Comparison of ENCODE assay signal across 1 cellular context in genomic region chr5:150338546-150338945, GRCh38.
TF ChIP-seq lines count a peak whose summit lies in the region.

No MANE protein-coding gene starts in this region.

TF ChIP-seq in K562, 482 proteins besides CTCF, POLR2A, EP300 and RAD21 (continued from another document):
- TF ChIP-seq, protein P1, sequence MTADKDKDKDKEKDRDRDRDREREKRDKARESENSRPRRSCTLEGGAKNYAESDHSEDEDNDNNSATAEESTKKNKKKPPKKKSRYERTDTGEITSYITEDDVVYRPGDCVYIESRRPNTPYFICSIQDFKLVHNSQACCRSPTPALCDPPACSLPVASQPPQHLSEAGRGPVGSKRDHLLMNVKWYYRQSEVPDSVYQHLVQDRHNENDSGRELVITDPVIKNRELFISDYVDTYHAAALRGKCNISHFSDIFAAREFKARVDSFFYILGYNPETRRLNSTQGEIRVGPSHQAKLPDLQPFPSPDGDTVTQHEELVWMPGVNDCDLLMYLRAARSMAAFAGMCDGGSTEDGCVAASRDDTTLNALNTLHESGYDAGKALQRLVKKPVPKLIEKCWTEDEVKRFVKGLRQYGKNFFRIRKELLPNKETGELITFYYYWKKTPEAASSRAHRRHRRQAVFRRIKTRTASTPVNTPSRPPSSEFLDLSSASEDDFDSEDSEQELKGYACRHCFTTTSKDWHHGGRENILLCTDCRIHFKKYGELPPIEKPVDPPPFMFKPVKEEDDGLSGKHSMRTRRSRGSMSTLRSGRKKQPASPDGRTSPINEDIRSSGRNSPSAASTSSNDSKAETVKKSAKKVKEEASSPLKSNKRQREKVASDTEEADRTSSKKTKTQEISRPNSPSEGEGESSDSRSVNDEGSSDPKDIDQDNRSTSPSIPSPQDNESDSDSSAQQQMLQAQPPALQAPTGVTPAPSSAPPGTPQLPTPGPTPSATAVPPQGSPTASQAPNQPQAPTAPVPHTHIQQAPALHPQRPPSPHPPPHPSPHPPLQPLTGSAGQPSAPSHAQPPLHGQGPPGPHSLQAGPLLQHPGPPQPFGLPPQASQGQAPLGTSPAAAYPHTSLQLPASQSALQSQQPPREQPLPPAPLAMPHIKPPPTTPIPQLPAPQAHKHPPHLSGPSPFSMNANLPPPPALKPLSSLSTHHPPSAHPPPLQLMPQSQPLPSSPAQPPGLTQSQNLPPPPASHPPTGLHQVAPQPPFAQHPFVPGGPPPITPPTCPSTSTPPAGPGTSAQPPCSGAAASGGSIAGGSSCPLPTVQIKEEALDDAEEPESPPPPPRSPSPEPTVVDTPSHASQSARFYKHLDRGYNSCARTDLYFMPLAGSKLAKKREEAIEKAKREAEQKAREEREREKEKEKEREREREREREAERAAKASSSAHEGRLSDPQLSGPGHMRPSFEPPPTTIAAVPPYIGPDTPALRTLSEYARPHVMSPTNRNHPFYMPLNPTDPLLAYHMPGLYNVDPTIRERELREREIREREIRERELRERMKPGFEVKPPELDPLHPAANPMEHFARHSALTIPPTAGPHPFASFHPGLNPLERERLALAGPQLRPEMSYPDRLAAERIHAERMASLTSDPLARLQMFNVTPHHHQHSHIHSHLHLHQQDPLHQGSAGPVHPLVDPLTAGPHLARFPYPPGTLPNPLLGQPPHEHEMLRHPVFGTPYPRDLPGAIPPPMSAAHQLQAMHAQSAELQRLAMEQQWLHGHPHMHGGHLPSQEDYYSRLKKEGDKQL (CRISPR knock-in tag; IDR thresholded peaks at IDR 0.05; ENCODE audit: borderline replicate concordance), result no peak
- no peak for TF ChIP-seq RBM25 (IDR thresholded peaks at IDR 0.05; ENCODE audit: low read depth, low read length, severe bottlenecking)
- TF ChIP-seq, protein P2, sequence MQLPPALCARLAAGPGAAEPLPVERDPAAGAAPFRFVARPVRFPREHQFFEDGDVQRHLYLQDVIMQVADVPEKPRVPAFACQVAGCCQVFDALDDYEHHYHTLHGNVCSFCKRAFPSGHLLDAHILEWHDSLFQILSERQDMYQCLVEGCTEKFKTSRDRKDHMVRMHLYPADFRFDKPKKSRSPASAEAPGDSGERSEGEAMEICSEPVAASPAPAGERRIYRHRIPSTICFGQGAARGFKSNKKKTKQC (CRISPR knock-in tag; IDR thresholded peaks at IDR 0.05), result no peak
- no peak for TF ChIP-seq ZNF3 (CRISPR knock-in tag; IDR thresholded peaks at IDR 0.05)
- no peak for TF ChIP-seq THRB (CRISPR knock-in tag; conservative IDR thresholded peaks at IDR 0.05)
- no peak for TF ChIP-seq ZNF384 (IDR thresholded peaks at IDR 0.05; ENCODE audit: low read depth, low read length)
- TF ChIP-seq ZNF174 (CRISPR knock-in tag; IDR thresholded peaks at IDR 0.05), result no peak
- no peak for TF ChIP-seq SRSF1 (IDR thresholded peaks at IDR 0.05; ENCODE audit: low read depth, low read length)
- TF ChIP-seq GABPB1 (CRISPR knock-in tag; IDR thresholded peaks at IDR 0.05), result no peak
- TF ChIP-seq SMARCA4 (IDR thresholded peaks at IDR 0.05), result no peak
- TF ChIP-seq, protein P3, sequence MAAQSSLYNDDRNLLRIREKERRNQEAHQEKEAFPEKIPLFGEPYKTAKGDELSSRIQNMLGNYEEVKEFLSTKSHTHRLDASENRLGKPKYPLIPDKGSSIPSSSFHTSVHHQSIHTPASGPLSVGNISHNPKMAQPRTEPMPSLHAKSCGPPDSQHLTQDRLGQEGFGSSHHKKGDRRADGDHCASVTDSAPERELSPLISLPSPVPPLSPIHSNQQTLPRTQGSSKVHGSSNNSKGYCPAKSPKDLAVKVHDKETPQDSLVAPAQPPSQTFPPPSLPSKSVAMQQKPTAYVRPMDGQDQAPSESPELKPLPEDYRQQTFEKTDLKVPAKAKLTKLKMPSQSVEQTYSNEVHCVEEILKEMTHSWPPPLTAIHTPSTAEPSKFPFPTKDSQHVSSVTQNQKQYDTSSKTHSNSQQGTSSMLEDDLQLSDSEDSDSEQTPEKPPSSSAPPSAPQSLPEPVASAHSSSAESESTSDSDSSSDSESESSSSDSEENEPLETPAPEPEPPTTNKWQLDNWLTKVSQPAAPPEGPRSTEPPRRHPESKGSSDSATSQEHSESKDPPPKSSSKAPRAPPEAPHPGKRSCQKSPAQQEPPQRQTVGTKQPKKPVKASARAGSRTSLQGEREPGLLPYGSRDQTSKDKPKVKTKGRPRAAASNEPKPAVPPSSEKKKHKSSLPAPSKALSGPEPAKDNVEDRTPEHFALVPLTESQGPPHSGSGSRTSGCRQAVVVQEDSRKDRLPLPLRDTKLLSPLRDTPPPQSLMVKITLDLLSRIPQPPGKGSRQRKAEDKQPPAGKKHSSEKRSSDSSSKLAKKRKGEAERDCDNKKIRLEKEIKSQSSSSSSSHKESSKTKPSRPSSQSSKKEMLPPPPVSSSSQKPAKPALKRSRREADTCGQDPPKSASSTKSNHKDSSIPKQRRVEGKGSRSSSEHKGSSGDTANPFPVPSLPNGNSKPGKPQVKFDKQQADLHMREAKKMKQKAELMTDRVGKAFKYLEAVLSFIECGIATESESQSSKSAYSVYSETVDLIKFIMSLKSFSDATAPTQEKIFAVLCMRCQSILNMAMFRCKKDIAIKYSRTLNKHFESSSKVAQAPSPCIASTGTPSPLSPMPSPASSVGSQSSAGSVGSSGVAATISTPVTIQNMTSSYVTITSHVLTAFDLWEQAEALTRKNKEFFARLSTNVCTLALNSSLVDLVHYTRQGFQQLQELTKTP (IDR thresholded peaks at IDR 0.05; ENCODE audit: low read depth in 1 of 2, partially characterized antibody in 2 of 2), result no peak
- TF ChIP-seq NUFIP1 (IDR thresholded peaks at IDR 0.05; ENCODE audit: partially characterized antibody), result no peak
- no peak for TF ChIP-seq PCBP2 (IDR thresholded peaks at IDR 0.05; ENCODE audit: low read depth, low read length, poor library complexity, severe bottlenecking)
